Comparison of ENCODE assay signal across 27 cellular contexts in the genomic region with DNA sequence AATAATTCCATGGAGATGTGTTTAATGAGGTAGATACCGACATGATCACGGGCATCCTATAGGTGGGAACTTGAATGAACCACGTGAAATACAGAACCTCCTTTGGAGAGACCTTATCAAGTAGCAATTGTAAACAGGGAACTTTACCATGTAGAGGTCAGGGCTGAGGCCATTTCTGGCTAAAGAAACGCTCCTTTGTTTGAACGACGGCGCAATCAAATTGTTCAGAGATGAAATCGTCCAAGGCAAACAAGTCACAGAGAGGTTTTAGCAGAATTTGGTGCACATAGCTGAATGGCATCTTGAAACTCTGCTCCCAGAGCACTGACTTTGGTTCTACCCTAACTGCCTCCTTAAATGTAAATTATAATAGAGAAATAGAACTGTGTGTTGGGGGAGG. TPM values are rescaled to one million over a fixed set of nuclear protein-coding genes. Genes with fewer than 3 reads are reported as not detected.
"Had no signal": no experiment of that assay in that cellular context is flagged by ENCODE, and none has a peak within 500 bp of the region (broad histone marks: within the 10 kb centered on the region; RNA-seq: fewer than 3 reads in every experiment).

No MANE protein-coding gene starts in this region.

- H3K36me3 Mint-ChIP-seq: activated naive CD8-positive, alpha-beta T cell treated with anti-CD3 and anti-CD28 coated beads, Interleukin-2, amount 10 ng/mL, durations not matched to agents 7 days and 5 days; memory B cell; naive B cell had no signal

- H3K9ac ChIP-seq: neural progenitor cell had no signal

- H3K4me1 ChIP-seq: heart right ventricle, spleen, testis had no signal

- H3K4me1 Mint-ChIP-seq: activated CD4-positive, alpha-beta T cell treated with anti-CD3 and anti-CD28 coated beads, Interleukin-2, amount 10 ng/mL, durations not matched to agents 7 days and 5 days; activated naive CD8-positive, alpha-beta T cell treated with anti-CD3 and anti-CD28 coated beads, Interleukin-2, amount 10 ng/mL, durations not matched to agents 7 days and 5 days; central memory CD8-positive, alpha-beta T cell; memory B cell; naive B cell had no signal

- H3K36me3 ChIP-seq: heart right ventricle, neural progenitor cell, spleen had no signal

- H3K27ac Mint-ChIP-seq: activated CD4-positive, alpha-beta T cell treated with anti-CD3 and anti-CD28 coated beads, Interleukin-2, amount 10 ng/mL, durations not matched to agents 7 days and 5 days; activated CD8-positive, alpha-beta T cell treated with anti-CD3 and anti-CD28 coated beads, Interleukin-2, amount 10 ng/mL, durations not matched to agents 7 days and 5 days; activated naive CD8-positive, alpha-beta T cell treated with anti-CD3 and anti-CD28 coated beads, Interleukin-2, amount 10 ng/mL, durations not matched to agents 7 days and 5 days; activated T-cell treated with anti-CD3 and anti-CD28 coated beads, Interleukin-2, amount 50 U/mL, for 24 hours; activated T-helper 2 cell treated with anti-CD3 and anti-CD28 coated beads, Interferon-gamma antibody, Interleukin-2, Interleukin-4, amounts not matched to agents 10 μg/mL and 5 μg/mL and 100 μg/mL, durations not matched to agents 14 hours and 24 hours and 36 hours; memory B cell; naive B cell; neural progenitor cell had no signal

- H3K27me3 Mint-ChIP-seq: activated naive CD8-positive, alpha-beta T cell treated with anti-CD3 and anti-CD28 coated beads, Interleukin-2, amount 10 ng/mL, durations not matched to agents 7 days and 5 days; activated T-cell treated with anti-CD3 and anti-CD28 coated beads, Interleukin-2, amount 50 U/mL, for 24 hours had no signal

- H3K4me3 ChIP-seq: heart right ventricle, mucosa of descending colon, neural progenitor cell, spleen, testis had no signal

- H3K27ac ChIP-seq: heart right ventricle, neural progenitor cell, spleen, testis had no signal

- H3K27me3 ChIP-seq: heart right ventricle, neural progenitor cell, testis had no signal

- DNase-seq: activated CD4-positive, alpha-beta T cell treated with anti-CD3 and anti-CD28 coated beads, Interleukin-2, amount 10 ng/mL, durations not matched to agents 7 days and 5 days; activated CD8-positive, alpha-beta T cell treated with anti-CD3 and anti-CD28 coated beads, Interleukin-2, amount 10 ng/mL, durations not matched to agents 7 days and 5 days; activated naive CD4-positive, alpha-beta T cell treated with Interleukin-2 at 50 U/mL for 16 hours; activated naive CD8-positive, alpha-beta T cell treated with anti-CD3 and anti-CD28 coated beads, Interleukin-2, amount 10 ng/mL, durations not matched to agents 7 days and 5 days; activated T-cell treated with anti-CD3 and anti-CD28 coated beads, Interleukin-2, amount 50 U/mL, for 24 hours; cortex of kidney; effector CD4-positive, alpha-beta T cell; heart right ventricle; kidney glomerular epithelial cell; mucosa of descending colon; naive B cell; spleen; stimulated activated CD8-positive, alpha-beta memory T cell treated with anti-CD3 and anti-CD28 coated beads, Interleukin-4, amount 100 ng/mL, for 48 hours; stimulated activated naive CD4-positive, alpha-beta T cell; T-helper 1 cell; T-helper 9 cell; testis had no signal

- ATAC-seq: activated CD4-positive, CD25-positive, alpha-beta regulatory T cell treated with anti-CD3 and anti-CD28 coated beads, Interleukin-2, amount 50 U/mL, for 24 hours; activated CD8-positive, alpha-beta T cell treated with anti-CD3 and anti-CD28 coated beads, Interleukin-2, amount 10 ng/mL, durations not matched to agents 7 days and 5 days; esophagus mucosa; heart right ventricle; mucosa of descending colon; SK-N-SH treated with all-trans-retinoic acid at 6 μM for 48 hours had no signal

- H3K9me3 Mint-ChIP-seq: activated CD4-positive, alpha-beta T cell treated with anti-CD3 and anti-CD28 coated beads, Interleukin-2, amount 10 ng/mL, durations not matched to agents 7 days and 5 days; activated naive CD8-positive, alpha-beta T cell treated with anti-CD3 and anti-CD28 coated beads, Interleukin-2, amount 10 ng/mL, durations not matched to agents 7 days and 5 days; activated T-cell treated with anti-CD3 and anti-CD28 coated beads, Interleukin-2, amount 50 U/mL, for 24 hours; activated T-helper 2 cell treated with anti-CD3 and anti-CD28 coated beads, Interferon-gamma antibody, Interleukin-2, Interleukin-4, amounts not matched to agents 10 μg/mL and 5 μg/mL and 100 μg/mL, durations not matched to agents 14 hours and 24 hours and 36 hours; brain; central memory CD8-positive, alpha-beta T cell; memory B cell; neural progenitor cell had no signal

- H3K4me3 Mint-ChIP-seq: activated CD4-positive, alpha-beta T cell treated with anti-CD3 and anti-CD28 coated beads, Interleukin-2, amount 10 ng/mL, durations not matched to agents 7 days and 5 days; activated CD8-positive, alpha-beta T cell treated with anti-CD3 and anti-CD28 coated beads, Interleukin-2, amount 10 ng/mL, durations not matched to agents 7 days and 5 days; activated naive CD8-positive, alpha-beta T cell treated with anti-CD3 and anti-CD28 coated beads, Interleukin-2, amount 10 ng/mL, durations not matched to agents 7 days and 5 days; activated T-cell treated with anti-CD3 and anti-CD28 coated beads, Interleukin-2, amount 50 U/mL, for 24 hours; brain; central memory CD8-positive, alpha-beta T cell; memory B cell; naive B cell; neural progenitor cell had no signal

- H2AFZ ChIP-seq: neural progenitor cell had no signal

- H3K4me2 ChIP-seq: neural progenitor cell had no signal

- H3K9me3 ChIP-seq: heart right ventricle, mucosa of descending colon, spleen, testis had no signal

RNA-seq across cellular contexts. Expression of a gene that starts 9.8 kb away (rescaled TPM):
- total RNA-seq: activated CD4-positive, alpha-beta T cell treated with anti-CD3 and anti-CD28 coated beads, Interleukin-2, amount 10 ng/mL, durations not matched to agents 7 days and 5 days; activated CD8-positive, alpha-beta T cell treated with anti-CD3 and anti-CD28 coated beads, Interleukin-2, amount 10 ng/mL, durations not matched to agents 7 days and 5 days; activated naive CD8-positive, alpha-beta T cell treated with anti-CD3 and anti-CD28 coated beads, Interleukin-2, amount 10 ng/mL, durations not matched to agents 7 days and 5 days; activated T-helper 2 cell treated with anti-CD3 and anti-CD28 coated beads, Interferon-gamma antibody, Interleukin-2, Interleukin-4, amounts not matched to agents 10 μg/mL and 5 μg/mL and 100 μg/mL, durations not matched to agents 14 hours and 24 hours and 36 hours; osteoblast; pulmonary artery endothelial cell had no signal
